In genomic region chr5:159135896-159136531, GRCh38 we compare ENCODE assay signal across 17 cellular contexts. TPM values are rescaled to one million over a fixed set of nuclear protein-coding genes. Genes with fewer than 3 reads are reported as not detected.
DNase-seq lines count a peak whose midpoint lies in the region; ATAC-seq, FAIRE-seq and TF ChIP-seq lines count a peak whose summit lies in the region.
"Had no signal": no experiment of that assay in that cellular context is flagged by ENCODE, and none has a peak within 500 bp of the region (broad histone marks: within the 10 kb centered on the region; RNA-seq: fewer than 3 reads in every experiment).

No MANE protein-coding gene starts in this region.

- WGBS in psoas muscle, 3 donors = 50 to 63% (median 58%) methylated on average over 9 of the region's 9 CpGs

- ATAC-seq in omental fat pad (ENCODE audit: low FRiP score) (peak; percentile 72), psoas muscle (no peak), GM19395 (IDR thresholded peaks at IDR 0.05; ENCODE audit: unreplicated experiment) (no peak)
- ATAC-seq: activated T-helper 17 cell treated with anti-CD3 and anti-CD28 coated beads, Interleukin-2, amount 50 U/mL, for 72 hours had no signal

- H3K27me3 ChIP-seq in psoas muscle (ENCODE audit: insufficient read depth in 3 of 3, low read length in 2 of 3) = peaks cover 0 to 7% (median 0%) of the 10 kb centered on the region in 3 donors

- DNase-seq in GM03348 (ENCODE audit: low spot score) (peak; percentile 59), RCC 7860 (ENCODE audit: low spot score) (peak; percentile 15), epithelial cell of esophagus (ENCODE audit: low read depth) (peak; percentile 44), omental fat pad (ENCODE audit: low spot score) (no peak), psoas muscle (no peak), activated T-cell treated with anti-CD3 and anti-CD28 coated beads for 4 hours (no peak), NCI-H345 (lab: John Stamatoyannopoulos, UW) (no peak)
- DNase-seq: activated CD4-positive, CD25-positive, alpha-beta regulatory T cell treated with anti-CD3 and anti-CD28 coated beads, Interleukin-2, amount 50 U/mL, for 72 hours; cerebellar nuclear complex; SIG-M5; stimulated activated naive CD4-positive, alpha-beta T cell had no signal

- no peak overlapping the region for H3K4me3 ChIP-seq in epithelial cell of esophagus (ENCODE audit: low read length)
- H3K4me3 ChIP-seq in psoas muscle = no peak overlapping the region
- H3K4me3 ChIP-seq: lung had no signal

- H3K4me1 ChIP-seq in psoas muscle = no peaks in the 10 kb centered on the region
- H3K4me1 ChIP-seq: parathyroid adenoma had no signal

- no peaks in the 10 kb centered on the region for H3K9me3 ChIP-seq in psoas muscle

- intact Hi-C loops in psoas muscle (cut with DNase I) = loop anchor here in 1 of 2 donors (10.0 kb wide), 3 partner anchors 441 to 1371 kb away; no protein-coding TSS in a partner anchor

- FAIRE-seq in RCC 7860 (lab: Jason Lieb, UNC) = no peak
- FAIRE-seq: D721Med, GM19239 had no signal

- no peaks in the 10 kb centered on the region for H3K36me3 ChIP-seq in psoas muscle (ENCODE audit: insufficient read depth in 1 of 2, low read depth in 1 of 2)

- no peak overlapping the region for H3K27ac ChIP-seq in psoas muscle
- H3K27ac ChIP-seq: parathyroid adenoma had no signal

- TF ChIP-seq CTCF in epithelial cell of esophagus (IDR thresholded peaks at IDR 0.05; ENCODE audit: insufficient read depth, low read depth, low read length, missing control alignments) (no peak), omental fat pad (IDR thresholded peaks at IDR 0.05) (no peak), psoas muscle (IDR thresholded peaks at IDR 0.05) (no peak)

RNA-seq across cellular contexts. Expression of gene EBF1, which starts 36.3 kb away (rescaled TPM):
- 10 to 100 TPM; 40.1 to 97.0 (median 69.9) TPM for total RNA-seq in omental fat pad
- total RNA-seq in psoas muscle = 10 to 100 TPM in 1 of 4 donors, 1 to 10 TPM in 3; 4.5 to 13.2 (median 6.0) TPM
- 1 to 10 TPM; 1.8 to 2.5 (median 2.4) TPM for polyA plus RNA-seq in psoas muscle

Comparison
In these comparisons a context has a peak if more than half of its experiments do, and no peak if none do; other contexts are left out.
1. DNase-seq: peak in GM03348 (single experiment), RCC 7860 (single experiment) and epithelial cell of esophagus (single experiment); none in omental fat pad (single experiment), psoas muscle (0 of 2), activated T-cell treated with anti-CD3 and anti-CD28 coated beads for 4 hours (single experiment) and NCI-H345 (single experiment).